Comparison of ENCODE assay signal across 8 cellular contexts in genomic region chr3:33439421-33440327, GRCh38. TPM values are rescaled to one million over a fixed set of nuclear protein-coding genes. Genes with fewer than 3 reads are reported as not detected.
DNase-seq lines count a peak whose midpoint lies in the region; ATAC-seq and TF ChIP-seq lines count a peak whose summit lies in the region.

No MANE protein-coding gene starts in this region.

- H3K9me3 ChIP-seq in Loucy (ENCODE audit: insufficient read depth, low read depth, low read length) (no peaks in the 10 kb centered on the region), endocrine pancreas (ENCODE audit: control insufficient read depth, low read length) (no peaks in the 10 kb centered on the region), mesodermal cell (ENCODE audit: control insufficient read depth, low read length) (no peaks in the 10 kb centered on the region)

- H3K9me3 Mint-ChIP-seq in GM23338, result peaks cover 3% of the 10 kb centered on the region; the same call in 1 of the 3 replicates

- H4K20me1 ChIP-seq in GM23338 (replicated peaks; ENCODE audit: insufficient read depth) (peaks cover 42% of the 10 kb centered on the region), Loucy (ENCODE audit: insufficient read depth, low read length, poor library complexity, severe bottlenecking) (peaks cover 49% of the 10 kb centered on the region)

- H3F3A ChIP-seq in GM23338 (replicated peaks; ENCODE audit: low read depth) (peaks cover 13% of the 10 kb centered on the region), Loucy (ENCODE audit: low read depth) (no peaks in the 10 kb centered on the region)

- peaks cover 29% of the 10 kb centered on the region for H3K4me1 ChIP-seq in GM23338 (ENCODE audit: insufficient read depth)
- peaks cover 46% of the 10 kb centered on the region for H3K4me1 ChIP-seq in Loucy (ENCODE audit: insufficient read depth, low read length, poor library complexity, severe bottlenecking)
- peaks cover 24% of the 10 kb centered on the region for H3K4me1 ChIP-seq in endocrine pancreas (ENCODE audit: control insufficient read depth, insufficient read depth, low read length)
- peaks cover 4% of the 10 kb centered on the region for H3K4me1 ChIP-seq in mesodermal cell (ENCODE audit: control insufficient read depth, insufficient read depth, low read length, poor library complexity, severe bottlenecking)

- peak; percentile 15 for ATAC-seq in GM23338

- H3K9ac ChIP-seq in Loucy (ENCODE audit: low read depth, low read length, poor library complexity, severe bottlenecking), result peak overlapping the region; percentile 87
- peak overlapping the region; percentile 94 for H3K9ac ChIP-seq in endocrine pancreas (ENCODE audit: control insufficient read depth, insufficient read depth, low read length)

- H3K9me2 ChIP-seq in GM23338 (ENCODE audit: insufficient read depth) (no peaks in the 10 kb centered on the region), Loucy (replicated peaks; ENCODE audit: low read depth, low read length) (no peaks in the 10 kb centered on the region)

- H3K4me3 Mint-ChIP-seq in GM23338, result peak overlapping the region; percentile 99

- peaks cover 50% of the 10 kb centered on the region for H3K79me2 ChIP-seq in GM23338 (replicated peaks; ENCODE audit: insufficient read depth)
- peaks cover 51% of the 10 kb centered on the region for H3K79me2 ChIP-seq in Loucy (ENCODE audit: insufficient read depth, low read length)

- H3K36me3 ChIP-seq in GM23338 (ENCODE audit: insufficient read depth) (no peaks in the 10 kb centered on the region), Loucy (ENCODE audit: insufficient read depth, low read length) (no peaks in the 10 kb centered on the region), endocrine pancreas (ENCODE audit: control insufficient read depth, insufficient read depth, low read length) (no peaks in the 10 kb centered on the region), mesodermal cell (ENCODE audit: control insufficient read depth, insufficient read depth, low read length) (peaks cover 6% of the 10 kb centered on the region)

- peak overlapping the region; percentile 75 for H3K27ac Mint-ChIP-seq in GM23338

- WGBS in mesodermal cell (ENCODE audit: insufficient coverage in 2 of 2), 2 experiments, result 0% methylated on average over 70 to 92 of the region's 99 CpGs

- H3K4me2 ChIP-seq in GM23338, result peak overlapping the region; percentile 92
- H3K4me2 ChIP-seq in Loucy (ENCODE audit: low read depth, low read length, poor library complexity, severe bottlenecking), result peak overlapping the region; percentile 94

- peak; percentile 25 to 81 (median 69) for DNase-seq in NCI-H1417 (lab: John Stamatoyannopoulos, UW)
- no peak for DNase-seq in NCI-H1417 treated with DMSO at 0.1 percent for 48 hours (lab: John Stamatoyannopoulos, UW)
- DNase-seq in GM23338 (ENCODE audit: low spot score), result peak; percentile 51
- peak; percentile 82 for DNase-seq in activated CD8-positive, alpha-beta memory T cell treated with anti-CD3 and anti-CD28 coated beads for 24 hours
- DNase-seq in stimulated activated CD8-positive, alpha-beta memory T cell treated with anti-CD3 and anti-CD28 coated beads, Interleukin-4, amount 100 ng/mL, for 4 hours (ENCODE audit: low read depth in 2 of 2, low spot score in 1 of 2), result peak; percentile 4 to 8

- peaks cover 40% of the 10 kb centered on the region for H3K4me1 Mint-ChIP-seq in GM23338

- H2AFZ ChIP-seq in GM23338 (no peak overlapping the region), Loucy (ENCODE audit: low read length) (peak overlapping the region; percentile 72; the same call in 1 of the 2 replicates)

- peaks cover 4% of the 10 kb centered on the region for H3K27me3 Mint-ChIP-seq in GM23338 (ENCODE audit: insufficient read depth, low read depth, poor library complexity)

- TF ChIP-seq CTCF in GM23338 (conservative IDR thresholded peaks at IDR 0.05; ENCODE audit: low read depth in 2 of 2), result 0 out of 4 replicates have a peak, but pooled peaks of 1 of the 2 experiments have one; percentile 19
- TF ChIP-seq CTCF in Loucy (conservative IDR thresholded peaks at IDR 0.05; ENCODE audit: low read length), result no peak

- no peaks in the 10 kb centered on the region for H3K27me3 ChIP-seq in GM23338 (ENCODE audit: insufficient read depth)
- H3K27me3 ChIP-seq in Loucy (ENCODE audit: insufficient read depth, low read length, poor library complexity, severe bottlenecking), result no peaks in the 10 kb centered on the region
- no peaks in the 10 kb centered on the region for H3K27me3 ChIP-seq in endocrine pancreas (ENCODE audit: control insufficient read depth, insufficient read depth, low read length)

- H3K36me3 Mint-ChIP-seq in GM23338 (ENCODE audit: low read depth), result no peaks in the 10 kb centered on the region; the same call in 2 of the 3 replicates

- H3K4me3 ChIP-seq in GM23338 (peak overlapping the region; percentile 71), Loucy (ENCODE audit: low read length, poor library complexity, severe bottlenecking) (peak overlapping the region; percentile 76), endocrine pancreas (ENCODE audit: control insufficient read depth, insufficient read depth, low read length) (peak overlapping the region; percentile 99), mesodermal cell (ENCODE audit: extremely low read depth, insufficient read depth, low read length, poor library complexity, severe bottlenecking) (peak overlapping the region; percentile 96)

- H3K27ac ChIP-seq in GM23338 (ENCODE audit: low read depth), result peak overlapping the region; percentile 78
- H3K27ac ChIP-seq in mesodermal cell (ENCODE audit: low read depth, low read length, severe bottlenecking), result peak overlapping the region; percentile 98

TF ChIP-seq in GM23338, 12 proteins besides CTCF, POLR2A, EP300 and RAD21:
- TF ChIP-seq JUNB (IDR thresholded peaks at IDR 0.05; ENCODE audit: unreplicated experiment) (no peak), POLR2AphosphoS5 (IDR thresholded peaks at IDR 0.05; ENCODE audit: low read depth) (peak; percentile 34; the same call in 1 of the 2 replicates)
TF ChIP-seq in GM23338: peak in this region for 1.

RNA-seq across cellular contexts. Expression of gene UBP1, which starts 0.5 kb away (rescaled TPM):
- 65.6 and 66.8 TPM in 2 replicates for total RNA-seq in GM23338 (2014; rRNA removed; shearing (Covaris generic))
- polyA plus RNA-seq in GM23338 (2016; fragmentation: Nextera tagmentation; extraction: Ambion mirVana), result 16.3 and 16.8 TPM in 2 replicates
- polyA plus RNA-seq in mesodermal cell (2013, experiment 1 of 2), result 63.8 TPM
- polyA plus RNA-seq in mesodermal cell (2013, experiment 2 of 2), result 75.7 TPM
